In genomic region chr2:109712746-109713145, GRCh38 we compare ENCODE assay signal across 1 cellular context.
TF ChIP-seq lines count a peak whose summit lies in the region.

No MANE protein-coding gene starts in this region.

TF ChIP-seq in HepG2, 621 proteins besides CTCF, POLR2A, EP300 and RAD21 (continued from another document):
- TF ChIP-seq ZNF800 (CRISPR knock-in tag; IDR thresholded peaks at IDR 0.05) (no peak), TCF7 (IDR thresholded peaks at IDR 0.05; ENCODE audit: low read depth) (no peak), HNRNPLL (IDR thresholded peaks at IDR 0.05; ENCODE audit: low read depth, low read length, poor library complexity, severe bottlenecking) (no peak), NFIC (IDR thresholded peaks at IDR 0.05; ENCODE audit: low read length) (no peak)
